ENCODE assay signal across 8 cellular contexts in the genomic region with DNA sequence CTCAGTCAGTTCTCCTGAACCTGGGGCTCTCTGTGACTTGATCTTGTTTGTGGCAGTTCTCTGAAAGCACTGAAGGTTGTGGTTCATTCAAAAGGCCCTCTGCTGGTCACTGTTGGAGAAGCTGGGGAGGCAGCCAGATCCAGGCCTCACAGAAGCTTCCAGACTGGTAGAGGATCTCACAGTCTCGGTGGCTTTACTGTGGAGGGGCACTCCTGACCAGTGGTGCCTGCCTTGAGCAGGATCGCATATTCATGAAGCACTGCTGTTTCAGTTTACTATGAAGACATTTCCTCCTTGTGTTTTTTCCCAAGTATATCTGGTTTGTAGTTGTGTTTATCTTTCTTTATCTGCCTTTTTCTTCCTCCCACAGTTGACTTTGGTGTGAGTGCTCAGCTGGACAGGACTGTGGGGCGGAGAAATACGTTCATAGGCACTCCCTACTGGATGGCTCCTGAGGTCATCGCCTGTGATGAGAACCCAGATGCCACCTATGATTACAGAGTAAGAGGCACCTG.
DNase-seq lines count a peak whose midpoint lies in the region; ATAC-seq lines count a peak whose summit lies in the region.

No MANE protein-coding gene starts in this region.

- peak; percentile 49 for DNase-seq in NCI-H1092 treated with DMSO at 0.1 percent for 48 hours (lab: John Stamatoyannopoulos, UW)
- DNase-seq in NCI-H1092 (lab: John Stamatoyannopoulos, UW), result no peak
- peak; percentile 4 for DNase-seq in NCI-H2029 treated with DMSO at 0.1 percent for 48 hours (lab: John Stamatoyannopoulos, UW)
- DNase-seq in activated CD4-positive, CD25-positive, alpha-beta regulatory T cell treated with anti-CD3 and anti-CD28 coated beads, Interleukin-2, amount 50 U/mL, for 16 hours (ENCODE audit: low read depth, low spot score), result peak; percentile 35
- peak; percentile 50 for DNase-seq in central memory CD4-positive, alpha-beta T cell
- peak; percentile 78 for DNase-seq in left lobe of liver (ENCODE audit: low spot score)
- peak; percentile 50 to 58 for DNase-seq in stimulated activated CD4-positive, alpha-beta T cell treated with anti-CD3 and anti-CD28 coated beads, Interleukin-2, amount 100 ng/mL, for 48 hours

- ATAC-seq in HG02588 (IDR thresholded peaks at IDR 0.05; ENCODE audit: unreplicated experiment), result peak; percentile 68
- peak; percentile 97 for ATAC-seq in left lobe of liver
